ENCODE assay signal across 15 cellular contexts in the genomic region with DNA sequence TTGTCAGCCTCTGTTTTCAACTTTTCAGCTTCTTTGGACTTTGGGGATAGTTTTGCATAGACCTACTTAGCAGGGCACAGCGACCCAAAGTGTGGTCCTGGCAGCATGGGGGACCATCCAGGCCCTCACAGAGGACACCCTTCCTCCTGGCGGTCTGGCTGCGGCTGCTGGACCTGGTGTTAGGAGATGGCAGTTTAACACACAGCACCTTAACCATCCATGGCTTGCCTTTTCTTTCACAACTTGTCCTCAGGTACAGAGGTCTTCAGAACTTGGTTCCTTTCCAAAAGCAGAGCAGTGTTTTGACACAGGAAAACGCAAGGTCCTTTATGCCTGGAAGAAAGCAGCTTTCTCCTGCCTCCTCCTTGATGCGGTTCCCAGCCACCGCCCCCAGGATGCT.
"Had no signal": no experiment of that assay in that cellular context is flagged by ENCODE, and none has a peak within 500 bp of the region (broad histone marks: within the 10 kb centered on the region; RNA-seq: fewer than 3 reads in every experiment).

No MANE protein-coding gene starts in this region.

- H3K36me3 ChIP-seq: breast epithelium, heart left ventricle, SJCRH30, upper lobe of right lung had no signal

- H3K36me3 Mint-ChIP-seq: stimulated activated memory B cell treated with anti-CD40 and anti-IgM and Interleukin-4, amounts not matched to agents 10 μg/mL and 1 μg/mL and 100 μg/mL, for 72 hours had no signal

- ATAC-seq: activated naive CD4-positive, alpha-beta T cell treated with anti-CD3 and anti-CD28 coated beads, Interleukin-2, amount 50 U/mL, for 72 hours; foreskin keratinocyte; stimulated activated memory B cell treated with anti-CD40 and anti-IgM and Interleukin-4, amounts not matched to agents 10 μg/mL and 1 μg/mL and 100 μg/mL, for 72 hours had no signal

- H3K27ac Mint-ChIP-seq: stimulated activated memory B cell treated with anti-CD40 and anti-IgM and Interleukin-4, amounts not matched to agents 10 μg/mL and 1 μg/mL and 100 μg/mL, for 72 hours had no signal

- H3K9me3 ChIP-seq: breast epithelium, heart left ventricle, SJCRH30, upper lobe of right lung had no signal

- H3K27ac ChIP-seq: foreskin keratinocyte, SJCRH30, upper lobe of right lung had no signal

- H3K4me3 ChIP-seq: breast epithelium, dorsolateral prefrontal cortex, heart left ventricle, SJCRH30, smooth muscle cell, upper lobe of right lung had no signal

- H3K27me3 ChIP-seq: breast epithelium, dorsolateral prefrontal cortex, upper lobe of right lung had no signal

- H3K4me1 ChIP-seq: foreskin keratinocyte, SJCRH30 had no signal

- H3K4me3 Mint-ChIP-seq: stimulated activated memory B cell treated with anti-CD40 and anti-IgM and Interleukin-4, amounts not matched to agents 10 μg/mL and 1 μg/mL and 100 μg/mL, for 72 hours had no signal

- DNase-seq: activated CD4-positive, alpha-beta T cell treated with anti-CD3 and anti-CD28 coated beads for 4 hours; activated CD8-positive, alpha-beta memory T cell treated with anti-CD3 and anti-CD28 coated beads for 24 hours; activated effector memory CD4-positive, alpha-beta T cell treated with Interleukin-2 at 50 U/mL for 16 hours; activated T-cell treated with anti-CD3 and anti-CD28 coated beads, Interleukin-2, amount 50 U/mL, for 1 hour; dorsolateral prefrontal cortex; foreskin keratinocyte; heart left ventricle; left ventricle myocardium superior; SJCRH30; T1000; upper lobe of right lung had no signal
